22 cellular contexts compared by ENCODE assay signal in genomic region chr6:15818491-15818890, GRCh38.
"Had no signal": no experiment of that assay in that cellular context is flagged by ENCODE, and none has a peak within 500 bp of the region (broad histone marks: within the 10 kb centered on the region; RNA-seq: fewer than 3 reads in every experiment).

No MANE protein-coding gene starts in this region.

- H3K27me3 ChIP-seq: colonic mucosa, gastrocnemius medialis, heart left ventricle had no signal

- H3K27ac ChIP-seq: colonic mucosa, coronary artery, dorsolateral prefrontal cortex, epithelial cell of prostate, esophagus muscularis mucosa, esophagus squamous epithelium, foreskin keratinocyte, gastrocnemius medialis, gastroesophageal sphincter, heart left ventricle had no signal

- ATAC-seq: effector memory CD8-positive, alpha-beta T cell; esophagus mucosa; foreskin keratinocyte; gastrocnemius medialis; gastroesophageal sphincter; heart left ventricle had no signal

- H3K9me3 ChIP-seq: colonic mucosa, esophagus muscularis mucosa, esophagus squamous epithelium, gastrocnemius medialis, gastroesophageal sphincter, heart left ventricle had no signal

- H3K36me3 ChIP-seq: colonic mucosa, esophagus muscularis mucosa, esophagus squamous epithelium, gastrocnemius medialis, gastroesophageal sphincter, heart left ventricle had no signal

- DNase-seq: colonic mucosa; cortex of kidney; dermis blood vessel endothelial cell; dorsolateral prefrontal cortex; effector CD4-positive, alpha-beta T cell; effector CD8-positive, alpha-beta T cell; effector memory CD4-positive, alpha-beta T cell; effector memory CD8-positive, alpha-beta T cell; endodermal cell; erythroblast; esophagus squamous epithelium; foreskin fibroblast; foreskin keratinocyte; foreskin melanocyte; gastrocnemius medialis; glutamatergic neuron; heart left ventricle had no signal

- H3K4me3 ChIP-seq: colonic mucosa, coronary artery, dorsolateral prefrontal cortex, esophagus muscularis mucosa, esophagus squamous epithelium, gastrocnemius medialis, gastroesophageal sphincter, heart left ventricle had no signal

- H3K4me1 ChIP-seq: colonic mucosa, esophagus muscularis mucosa, esophagus squamous epithelium, foreskin keratinocyte, gastrocnemius medialis, gastroesophageal sphincter had no signal
